In the genomic region with DNA sequence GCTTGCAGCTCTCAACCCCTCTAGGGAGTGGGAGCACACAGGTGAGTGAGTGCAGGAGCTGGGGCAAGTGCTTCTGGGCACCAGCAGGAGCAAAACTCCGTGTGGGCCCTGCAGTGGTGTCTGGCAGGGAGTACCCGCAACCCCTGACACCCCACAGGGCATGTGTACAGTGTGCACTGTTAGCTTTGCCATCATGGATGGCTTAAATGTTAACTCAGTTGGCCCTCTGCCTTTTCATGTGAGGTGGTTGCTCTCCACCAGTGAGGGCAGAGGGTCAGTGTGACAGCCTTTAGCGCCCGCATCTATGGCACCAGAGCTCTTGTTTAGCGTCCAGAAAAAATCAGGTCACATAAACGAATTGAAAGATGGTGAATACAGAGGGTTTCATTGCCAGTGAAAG, we compare ENCODE assay signal across 25 cellular contexts.
"Had no signal": no experiment of that assay in that cellular context is flagged by ENCODE, and none has a peak within 500 bp of the region (broad histone marks: within the 10 kb centered on the region; RNA-seq: fewer than 3 reads in every experiment).

No MANE protein-coding gene starts in this region.

- ATAC-seq: activated CD4-positive, alpha-beta T cell treated with anti-CD3 and anti-CD28 coated beads for 36 hours; activated naive CD4-positive, alpha-beta T cell treated with anti-CD3 and anti-CD28 coated beads, Interleukin-2, amount 50 U/mL, for 72 hours; activated T-cell treated with anti-CD3 and anti-CD28 coated beads, Interleukin-2, amount 50 U/mL, for 72 hours had no signal

- DNase-seq: activated CD4-positive, alpha-beta memory T cell treated with anti-CD3 and anti-CD28 coated beads for 36 hours; activated CD4-positive, alpha-beta T cell treated with anti-CD3 and anti-CD28 coated beads for 36 hours; activated CD4-positive, alpha-beta T cell treated with anti-CD3 and anti-CD28 coated beads, Interleukin-2, amount 10 ng/mL, durations not matched to agents 24 days and 14 days; activated CD4-positive, CD25-positive, alpha-beta regulatory T cell; activated CD4-positive, CD25-positive, alpha-beta regulatory T cell treated with anti-CD3 and anti-CD28 coated beads, Interleukin-2, amount 50 U/mL, for 72 hours; activated CD8-positive, alpha-beta memory T cell treated with anti-CD3 and anti-CD28 coated beads, Interleukin-2, amount 50 U/mL, for 48 hours; activated gamma-delta T cell; activated naive CD4-positive, alpha-beta T cell; activated naive CD4-positive, alpha-beta T cell treated with anti-CD3 and anti-CD28 coated beads, Interleukin-2, amount 10 ng/mL, durations not matched to agents 7 days and 5 days; activated naive CD8-positive, alpha-beta T cell treated with anti-CD3 and anti-CD28 coated beads, Interleukin-2, amount 10 ng/mL, durations not matched to agents 7 days and 5 days; activated T-cell treated with anti-CD3 and anti-CD28 coated beads for 4 hours; activated T-cell treated with anti-CD3 and anti-CD28 coated beads, Interleukin-2, amount 50 U/mL, for 24 hours; activated T-cell treated with anti-CD3 and anti-CD28 coated beads, Interleukin-2, amount 50 U/mL, for 72 hours; central memory CD4-positive, alpha-beta T cell; cerebellar nuclear complex; colonic mucosa; effector CD8-positive, alpha-beta T cell; foreskin fibroblast; head of caudate nucleus; T-helper 2 cell had no signal

- H3K9me3 ChIP-seq: ascending aorta, colonic mucosa had no signal

- H3K27ac ChIP-seq: ascending aorta, breast epithelium, cardiac muscle cell, colonic mucosa, epithelial cell of prostate had no signal

- H3K4me1 ChIP-seq: ascending aorta, breast epithelium, colonic mucosa had no signal

- H3K27me3 ChIP-seq: ascending aorta, breast epithelium, cardiac muscle cell, colonic mucosa had no signal

- H3K36me3 ChIP-seq: breast epithelium, colonic mucosa had no signal

- H3K4me3 ChIP-seq: ascending aorta, breast epithelium, cardiac muscle cell, colonic mucosa had no signal
